In the genomic region with DNA sequence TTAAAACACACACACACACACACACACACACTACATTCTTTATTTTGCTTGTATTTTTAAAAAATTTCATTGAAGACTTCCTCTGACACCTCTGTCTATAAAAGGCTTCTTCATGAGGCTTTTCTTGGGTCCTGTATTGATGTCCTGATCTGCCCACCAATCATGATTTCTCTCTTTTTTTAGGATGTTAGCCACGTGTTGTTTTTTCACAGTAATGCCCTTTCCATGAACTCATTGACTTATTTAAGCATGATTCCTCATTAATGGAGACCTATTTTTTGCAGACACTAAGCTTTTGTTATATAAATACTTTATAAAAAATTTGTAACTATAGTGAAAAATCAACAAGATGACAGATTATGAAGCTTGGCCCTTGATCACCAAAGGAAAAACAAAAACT, we compare ENCODE assay signal across 5 cellular contexts.
"Had no signal": no experiment of that assay in that cellular context is flagged by ENCODE, and none has a peak within 500 bp of the region (broad histone marks: within the 10 kb centered on the region; RNA-seq: fewer than 3 reads in every experiment).

No MANE protein-coding gene starts in this region.

- H3K27me3 Mint-ChIP-seq: IgD-negative memory B cell had no signal

- H3K27ac Mint-ChIP-seq: IgD-negative memory B cell had no signal

- H3K4me3 Mint-ChIP-seq: IgD-negative memory B cell had no signal

- DNase-seq: IMR-90, KBM-7 had no signal

- H3K4me3 ChIP-seq: K562 had no signal

- H3K36me3 Mint-ChIP-seq: IgD-negative memory B cell had no signal

- H3K27ac ChIP-seq: HL-60 had no signal
